ENCODE assay signal across 8 cellular contexts in genomic region chr12:51823875-51824565, GRCh38.
A peak's percentile ranks its signal among the peaks of the same experiment; 100 is the strongest.
DNase-seq lines count a peak whose midpoint lies in the region; ATAC-seq and TF ChIP-seq lines count a peak whose summit lies in the region.

No MANE protein-coding gene starts in this region.

- peak; percentile 24 for DNase-seq in AG04449 (ENCODE audit: low read depth, low spot score)
- no peak for DNase-seq in GM06990 (ENCODE audit: extremely low read depth, insufficient read length)
- peak; percentile 75 to 80 for DNase-seq in NCI-H2081 (lab: John Stamatoyannopoulos, UW)
- peak; percentile 71 for DNase-seq in glomerular visceral epithelial cell (ENCODE audit: extremely low spot score)
- DNase-seq in retinal pigment epithelial cell (ENCODE audit: low read depth), result peak; percentile 27
- DNase-seq in NOMO-1 treated with dmso at 0.1 percent for 144 hours (lab: John Stamatoyannopoulos, UW; ENCODE audit: unreplicated experiment), result no peak

- no peaks in the 10 kb centered on the region for H3K36me3 ChIP-seq in GM06990 (ENCODE audit: control insufficient read depth, insufficient read depth, low read length)

- POLR2A ChIA-PET in AG04449 (lab: Yijun Ruan, JAX), result no interaction called here

- no peaks in the 10 kb centered on the region; the same call in 1 of the 2 replicates for H3K27me3 ChIP-seq in GM06990 (replicated peaks; ENCODE audit: control insufficient read depth, insufficient read depth, low read length)

- TF ChIP-seq CTCF in AG04449 (IDR thresholded peaks at IDR 0.05; ENCODE audit: insufficient read depth, low read length, missing control alignments), result peak; percentile 64
- TF ChIP-seq CTCF in GM06990 (IDR thresholded peaks at IDR 0.05; ENCODE audit: insufficient read depth, low read length, poor library complexity, severe bottlenecking), result peak; percentile 44
- TF ChIP-seq CTCF in VCaP (conservative IDR thresholded peaks at IDR 0.05), result peak; percentile 89
- TF ChIP-seq CTCF in retinal pigment epithelial cell (conservative IDR thresholded peaks at IDR 0.05; ENCODE audit: low read depth, low read length), result peak; percentile 81

- CTCF ChIA-PET in AG04449 (lab: Yijun Ruan, JAX), result interaction anchor here (0.7 to 5.3 kb wide), 60 partner anchors 9 to 472 kb away, joined by 3 to 188 read pairs (median 4); partner anchors contain the start of gene SLC4A8

- H3K4me3 ChIP-seq in AG04449 (ENCODE audit: low read depth, low read length) (no peak overlapping the region), GM06990 (replicated peaks; ENCODE audit: low read depth, low read length) (no peak overlapping the region), retinal pigment epithelial cell (ENCODE audit: low read length) (no peak overlapping the region)

- H3K27ac ChIP-seq in VCaP, result no peak overlapping the region

- no peak for ATAC-seq in GM21825 (IDR thresholded peaks at IDR 0.05; ENCODE audit: unreplicated experiment)

Comparison
In these comparisons a context has a peak if more than half of its experiments do, and no peak if none do; other contexts are left out.
1. DNase-seq: peak in AG04449 (single experiment), NCI-H2081 (2 of 2), glomerular visceral epithelial cell (single experiment) and retinal pigment epithelial cell (single experiment); none in GM06990 (single experiment) and NOMO-1 treated with dmso at 0.1 percent for 144 hours (single experiment).
2. Peak in every context shown above with its lines, with median percentiles within 50 percentile points of each other: CTCF ChIP-seq.